8 cellular contexts compared by ENCODE assay signal in genomic region chr5:53554444-53554843, GRCh38.
"Had no signal": no experiment of that assay in that cellular context is flagged by ENCODE, and none has a peak within 500 bp of the region (broad histone marks: within the 10 kb centered on the region; RNA-seq: fewer than 3 reads in every experiment).

No MANE protein-coding gene starts in this region.

- H3K4me3 ChIP-seq: GM12878 had no signal

- DNase-seq: GDM1, GF-D8 had no signal

- FAIRE-seq: G401.6, GM12878, GM12891, GM12892, GM18507, GM19239 had no signal

- ATAC-seq: GM12878 had no signal
